Comparison of ENCODE assay signal across 1 cellular context in the genomic region with DNA sequence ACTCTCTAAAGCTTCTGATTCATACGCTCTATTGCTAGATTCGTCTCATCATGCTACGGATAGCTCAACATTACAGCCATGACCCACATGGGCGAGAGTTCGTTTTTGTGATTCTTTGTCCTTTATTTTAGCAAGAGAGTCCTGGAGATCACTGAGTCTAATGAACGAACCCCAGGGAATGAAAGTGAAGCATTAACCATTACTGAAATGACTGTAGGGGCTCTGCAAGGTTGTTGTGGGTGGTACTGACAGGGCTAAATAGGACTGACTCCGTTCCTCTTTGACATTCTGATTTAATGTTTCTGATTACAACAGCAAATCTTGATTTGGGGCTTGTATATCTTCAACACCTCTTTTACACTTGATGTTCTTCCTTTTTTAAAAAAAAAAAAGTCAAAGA.
TF ChIP-seq lines count a peak whose summit lies in the region.

No MANE protein-coding gene starts in this region.

TF ChIP-seq in HepG2, 621 proteins besides CTCF, POLR2A, EP300 and RAD21:
- no peak for TF ChIP-seq ZFP1 (CRISPR knock-in tag; IDR thresholded peaks at IDR 0.05)
- no peak for TF ChIP-seq XBP1 (CRISPR knock-in tag; IDR thresholded peaks at IDR 0.05)
- no peak for TF ChIP-seq NFIB (CRISPR knock-in tag; IDR thresholded peaks at IDR 0.05; ENCODE audit: borderline replicate concordance)
TF ChIP-seq in HepG2: peak in this region for 0.
